Comparison of ENCODE assay signal across 22 cellular contexts in the genomic region with DNA sequence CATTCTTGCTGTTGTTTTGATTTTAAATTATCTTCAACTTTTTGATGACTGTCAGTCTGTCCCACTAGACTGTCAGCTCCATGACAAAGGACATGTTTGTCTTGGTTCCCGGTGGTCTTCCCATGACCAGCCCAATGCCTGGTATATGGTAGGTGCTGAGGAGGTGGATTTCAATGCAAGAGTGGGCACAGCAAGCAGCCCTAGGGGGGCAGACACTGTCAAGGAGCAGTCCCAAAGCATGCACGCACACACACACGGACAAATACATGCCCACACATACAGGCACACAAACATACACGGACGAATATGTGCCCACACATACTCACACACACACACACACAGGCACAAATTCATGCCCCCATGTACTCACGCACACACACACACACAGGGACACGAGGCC. TPM values are rescaled to one million over a fixed set of nuclear protein-coding genes. Genes with fewer than 3 reads are reported as not detected.
A peak's percentile ranks its signal among the peaks of the same experiment; 100 is the strongest.
DNase-seq lines count a peak whose midpoint lies in the region; ATAC-seq, FAIRE-seq and TF ChIP-seq lines count a peak whose summit lies in the region.
"Had no signal": no experiment of that assay in that cellular context is flagged by ENCODE, and none has a peak within 500 bp of the region (broad histone marks: within the 10 kb centered on the region; RNA-seq: fewer than 3 reads in every experiment).

No MANE protein-coding gene starts in this region.

- H3K36me3 ChIP-seq in heart left ventricle (peaks cover 0 to 24% (median 0%) of the 10 kb centered on the region in 9 donors), bronchial epithelial cell (ENCODE audit: control insufficient read depth, insufficient read depth, low read length) (no peaks in the 10 kb centered on the region)
- H3K36me3 ChIP-seq: BLaER1 treated with 17β-estradiol and CSF1 and Interleukin-3, amounts not matched to agents 10 nM and 100 nM had no signal

- H3K36me3 Mint-ChIP-seq in neural crest cell (ENCODE audit: low read depth), result peaks cover 2% of the 10 kb centered on the region
- H3K36me3 Mint-ChIP-seq: CD8-positive, alpha-beta memory T cell had no signal

- peak; percentile 84 for FAIRE-seq in bronchial epithelial cell (lab: Jason Lieb, UNC)
- FAIRE-seq in urothelium cell line (lab: Jason Lieb, UNC), result peak; percentile 94
- no peak for FAIRE-seq in H54 (lab: Jason Lieb, UNC)
- FAIRE-seq: GM12892, GM18507 had no signal

- H3K4me3 ChIP-seq in heart left ventricle (no peak overlapping the region), bronchial epithelial cell (ENCODE audit: low read depth, low read length) (no peak overlapping the region)
- H3K4me3 ChIP-seq: BLaER1 treated with 17β-estradiol and CSF1 and Interleukin-3, amounts not matched to agents 10 nM and 100 nM; GM23338 had no signal

- peaks cover 21% of the 10 kb centered on the region for H3K4me1 Mint-ChIP-seq in neural crest cell
- H3K4me1 Mint-ChIP-seq: CD8-positive, alpha-beta memory T cell had no signal

- TF ChIP-seq POLR2A in heart left ventricle (IDR thresholded peaks at IDR 0.05) (no peak), H54 (IDR thresholded peaks at IDR 0.05; ENCODE audit: low read depth, low read length) (no peak)

- H3K27me3 ChIP-seq in heart left ventricle (no peaks in the 10 kb centered on the region), bronchial epithelial cell (ENCODE audit: control insufficient read depth, insufficient read depth, low read length) (no peaks in the 10 kb centered on the region)
- H3K27me3 ChIP-seq: BLaER1 treated with 17β-estradiol and CSF1 and Interleukin-3, amounts not matched to agents 10 nM and 100 nM had no signal

- no peak for ATAC-seq in heart left ventricle
- ATAC-seq: GM23338 had no signal

- peak overlapping the region; percentile 91 for H3K27ac Mint-ChIP-seq in neural crest cell (ENCODE audit: unreplicated experiment)
- H3K27ac Mint-ChIP-seq: CD8-positive, alpha-beta memory T cell; GM23338 had no signal

- H3K9me3 Mint-ChIP-seq in neural crest cell, result no peaks in the 10 kb centered on the region
- H3K9me3 Mint-ChIP-seq: CD8-positive, alpha-beta memory T cell; GM23338 had no signal

- H3K9me3 ChIP-seq in heart left ventricle, result no peaks in the 10 kb centered on the region
- H3K9me3 ChIP-seq: BLaER1 treated with 17β-estradiol and CSF1 and Interleukin-3, amounts not matched to agents 10 nM and 100 nM had no signal

- intact Hi-C loops in cardiac septum (cut with DNase I) (no loop called here), heart left ventricle (cut with DNase I) (loop anchor here in 1 of 10 donors (2.0 kb wide), 1 partner anchor 22 kb away; no protein-coding TSS in a partner anchor)

- TF ChIP-seq CTCF in heart left ventricle (IDR thresholded peaks at IDR 0.05) (no peak), bronchial epithelial cell (IDR thresholded peaks at IDR 0.05; ENCODE audit: insufficient read depth, low read length, severe bottlenecking) (no peak), neural crest cell (conservative IDR thresholded peaks at IDR 0.05) (no peak)

- peaks cover 0 to 81% (median 15%) of the 10 kb centered on the region in 12 donors for H3K4me1 ChIP-seq in heart left ventricle

- WGBS in heart left ventricle, 4 donors, result 91 to 97% (median 95%) methylated on average over 5 to 7 of the region's 7 CpGs

- H3K27ac ChIP-seq in heart left ventricle, result peak overlapping the region in 1 of 12 donors; percentile 30
- H3K27ac ChIP-seq: BLaER1 treated with 17β-estradiol and CSF1 and Interleukin-3, amounts not matched to agents 10 nM and 100 nM had no signal

- H3K4me3 Mint-ChIP-seq in neural crest cell, result no peak overlapping the region
- H3K4me3 Mint-ChIP-seq: CD8-positive, alpha-beta memory T cell; GM23338 had no signal

- DNase-seq in cardiac septum (ENCODE audit: low spot score) (peak; percentile 46), heart left ventricle (no peak), bronchial epithelial cell (ENCODE audit: low read depth) (no peak), neural crest cell (ENCODE audit: low read depth, low spot score) (no peak), urothelium cell line (ENCODE audit: low spot score) (no peak), H54 (ENCODE audit: insufficient read length, low spot score) (no peak), RPMI8226 (no peak)
- DNase-seq: CD8-positive, alpha-beta memory T cell; DMS79; KG1; NCI-H1105 treated with DMSO at 0.1 percent for 48 hours; NCI-H1694; NCI-H2081 treated with DMSO at 0.1 percent for 48 hours; NCI-H510A; NCI-H748 treated with DMSO at 0.1 percent for 48 hours; OCI-M1; SHP77 treated with DMSO at 0.1 percent for 48 hours had no signal

- H3K27me3 Mint-ChIP-seq in neural crest cell (ENCODE audit: low read depth), result no peaks in the 10 kb centered on the region

RNA-seq across cellular contexts. Expression of a gene that starts 12.0 kb away (rescaled TPM):
- 11.5 TPM for total RNA-seq in cardiac septum
- 10 to 100 TPM; 10.5 to 85.8 (median 31.0) TPM for total RNA-seq in heart left ventricle
- 10 to 100 TPM; 39.9 to 70.6 TPM for polyA plus RNA-seq in heart left ventricle
- 0.26 and 3.4 TPM in 2 replicates for total RNA-seq in bronchial epithelial cell
- 18.0 and 19.3 TPM in 2 replicates for total RNA-seq in neural crest cell
- polyA plus RNA-seq: CD8-positive, alpha-beta memory T cell had no signal

RNA-seq across cellular contexts. Expression of a gene that starts 49.5 kb away (rescaled TPM):
- total RNA-seq in cardiac septum (not detected), heart left ventricle (not detected), bronchial epithelial cell (not detected in 2 replicates), neural crest cell (1.1 and 1.7 TPM in 2 replicates)
- polyA plus RNA-seq in heart left ventricle, result not detected
- total RNA-seq: A673; CD8-positive, alpha-beta memory T cell had no signal
- polyA plus RNA-seq: CD8-positive, alpha-beta memory T cell; GM23338 had no signal
